In genomic region chr12:96534339-96534738, GRCh38 we compare ENCODE assay signal across 22 cellular contexts. TPM values are rescaled to one million over a fixed set of nuclear protein-coding genes. Genes with fewer than 3 reads are reported as not detected.
DNase-seq lines count a peak whose midpoint lies in the region; ATAC-seq and TF ChIP-seq lines count a peak whose summit lies in the region.
"Had no signal": no experiment of that assay in that cellular context is flagged by ENCODE, and none has a peak within 500 bp of the region (broad histone marks: within the 10 kb centered on the region; RNA-seq: fewer than 3 reads in every experiment).

No MANE protein-coding gene starts in this region.

- H3K79me2 ChIP-seq in SK-N-SH (ENCODE audit: insufficient read depth): no peaks in the 10 kb centered on the region

- ATAC-seq in SK-N-SH treated with all-trans-retinoic acid at 6 μM for 48 hours (no peak), HG02588 (IDR thresholded peaks at IDR 0.05; ENCODE audit: unreplicated experiment) (no peak), HG03108 (IDR thresholded peaks at IDR 0.05; ENCODE audit: unreplicated experiment) (no peak)
- ATAC-seq in stimulated activated memory B cell treated with anti-CD40 and anti-IgM and Interleukin-4, amounts not matched to agents 10 μg/mL and 1 μg/mL and 100 μg/mL, for 72 hours: no peak
- ATAC-seq: GM23338 had no signal

- H3K27me3 Mint-ChIP-seq in CD8-positive, alpha-beta memory T cell: peaks cover 2 to 11% of the 10 kb centered on the region in 2 donors
- H3K27me3 Mint-ChIP-seq in stimulated activated memory B cell treated with anti-CD40 and anti-IgM and Interleukin-4, amounts not matched to agents 10 μg/mL and 1 μg/mL and 100 μg/mL, for 72 hours: no peaks in the 10 kb centered on the region
- H3K27me3 Mint-ChIP-seq: CD4-positive, alpha-beta T cell had no signal

- 75% methylated on average over 4 of the region's 4 CpGs for WGBS in SK-N-SH (ENCODE audit: low lambda C conversion rate)

- H3K27ac ChIP-seq in SK-N-SH (ENCODE audit: low read depth in 2 of 2, low read length in 1 of 2): no peak overlapping the region
- H3K27ac ChIP-seq in CD8-positive, alpha-beta memory T cell (ENCODE audit: low read depth, low read length): no peak overlapping the region
- H3K27ac ChIP-seq: 22Rv1, SJSA1 had no signal

- no peak overlapping the region for H3K9ac ChIP-seq in SK-N-SH

- TF ChIP-seq CTCF in SK-N-SH (IDR thresholded peaks at IDR 0.05): no peak
- TF ChIP-seq CTCF in fibroblast of pulmonary artery (IDR thresholded peaks at IDR 0.05; ENCODE audit: low read length, missing control alignments): no peak

- H3K36me3 ChIP-seq in SK-N-SH (replicated peaks in 1 of 2; ENCODE audit: control insufficient read depth in 1 of 2, insufficient read depth in 2 of 2, low read length in 1 of 2): no peaks in the 10 kb centered on the region
- no peaks in the 10 kb centered on the region for H3K36me3 ChIP-seq in CD8-positive, alpha-beta memory T cell (ENCODE audit: insufficient read depth, low read length)
- H3K36me3 ChIP-seq: BE2C, MG63, SJSA1 had no signal

- no peaks in the 10 kb centered on the region for H3K27me3 ChIP-seq in SK-N-SH (ENCODE audit: insufficient read depth)
- H3K27me3 ChIP-seq in CD8-positive, alpha-beta memory T cell (ENCODE audit: insufficient read depth, low read length, poor library complexity, severe bottlenecking): no peaks in the 10 kb centered on the region
- H3K27me3 ChIP-seq: MG63, SJSA1 had no signal

- no peaks in the 10 kb centered on the region for H3K4me1 ChIP-seq in SK-N-SH (ENCODE audit: control insufficient read depth in 1 of 2, insufficient read depth in 2 of 2, low read depth in 1 of 2, low read length in 1 of 2)
- no peaks in the 10 kb centered on the region for H3K4me1 ChIP-seq in CD8-positive, alpha-beta memory T cell (ENCODE audit: insufficient read depth, low read length)
- H3K4me1 ChIP-seq: BE2C, SJSA1 had no signal

- H3K9me3 ChIP-seq in SK-N-SH: no peaks in the 10 kb centered on the region
- H3K9me3 ChIP-seq in CD8-positive, alpha-beta memory T cell (ENCODE audit: low read length): no peaks in the 10 kb centered on the region
- H3K9me3 ChIP-seq: BE2C, MG63, SJSA1 had no signal

- H3K9me2 ChIP-seq in SK-N-SH: no peaks in the 10 kb centered on the region

- no peak for TF ChIP-seq EP300 in SK-N-SH (IDR thresholded peaks at IDR 0.05; ENCODE audit: borderline replicate concordance in 1 of 2, low read depth in 1 of 2, low read length in 1 of 2)

- H3K4me2 ChIP-seq in SK-N-SH: no peak overlapping the region
- H3K4me2 ChIP-seq: GM23338 had no signal

- no peak overlapping the region for H3K27ac Mint-ChIP-seq in CD8-positive, alpha-beta memory T cell
- no peak overlapping the region for H3K27ac Mint-ChIP-seq in stimulated activated memory B cell treated with anti-CD40 and anti-IgM and Interleukin-4, amounts not matched to agents 10 μg/mL and 1 μg/mL and 100 μg/mL, for 72 hours
- H3K27ac Mint-ChIP-seq: CD4-positive, alpha-beta T cell; GM23338 had no signal

- H3K4me3 Mint-ChIP-seq in CD8-positive, alpha-beta memory T cell: no peak overlapping the region
- H3K4me3 Mint-ChIP-seq in stimulated activated memory B cell treated with anti-CD40 and anti-IgM and Interleukin-4, amounts not matched to agents 10 μg/mL and 1 μg/mL and 100 μg/mL, for 72 hours: no peak overlapping the region
- H3K4me3 Mint-ChIP-seq: CD4-positive, alpha-beta T cell; GM23338 had no signal

- CTCF ChIA-PET in SK-N-SH (lab: Yijun Ruan, JAX): interaction anchor here (0.5 kb wide), 1 partner anchor 642 kb away, joined by 3 read pairs; no protein-coding TSS in a partner anchor
- CTCF ChIA-PET in CD8-positive, alpha-beta memory T cell (lab: Charles Lee): no interaction called here

- H3K9me3 Mint-ChIP-seq in CD8-positive, alpha-beta memory T cell: peaks cover 0 to 3% (median 0%) of the 10 kb centered on the region in 5 donors
- no peaks in the 10 kb centered on the region for H3K9me3 Mint-ChIP-seq in stimulated activated memory B cell treated with anti-CD40 and anti-IgM and Interleukin-4, amounts not matched to agents 10 μg/mL and 1 μg/mL and 100 μg/mL, for 72 hours
- H3K9me3 Mint-ChIP-seq: CD4-positive, alpha-beta T cell; GM23338 had no signal

- 0 out of 2 replicates have a peak overlapping the region, but pooled peaks have one; percentile 41 for H2AFZ ChIP-seq in SK-N-SH (ENCODE audit: low read depth)
- H2AFZ ChIP-seq: GM23338 had no signal

- peaks cover 0 to 3% (median 0%) of the 10 kb centered on the region in 3 donors for H3K36me3 Mint-ChIP-seq in CD8-positive, alpha-beta memory T cell
- no peaks in the 10 kb centered on the region for H3K36me3 Mint-ChIP-seq in stimulated activated memory B cell treated with anti-CD40 and anti-IgM and Interleukin-4, amounts not matched to agents 10 μg/mL and 1 μg/mL and 100 μg/mL, for 72 hours

- POLR2A ChIA-PET in SK-N-SH (lab: Yijun Ruan, JAX): no interaction called here
- POLR2A ChIA-PET in CD8-positive, alpha-beta memory T cell (lab: Charles Lee): no interaction called here

- no peaks in the 10 kb centered on the region for H3F3A ChIP-seq in SK-N-SH (replicated peaks; ENCODE audit: insufficient read depth)

- TF ChIP-seq RAD21 in SK-N-SH (IDR thresholded peaks at IDR 0.05; ENCODE audit: low read length): no peak

- no peaks in the 10 kb centered on the region for H4K20me1 ChIP-seq in SK-N-SH (ENCODE audit: insufficient read depth)

- H3K4me1 Mint-ChIP-seq in CD8-positive, alpha-beta memory T cell: no peaks in the 10 kb centered on the region
- no peaks in the 10 kb centered on the region for H3K4me1 Mint-ChIP-seq in stimulated activated memory B cell treated with anti-CD40 and anti-IgM and Interleukin-4, amounts not matched to agents 10 μg/mL and 1 μg/mL and 100 μg/mL, for 72 hours
- H3K4me1 Mint-ChIP-seq: GM23338 had no signal

- H3K4me3 ChIP-seq in SK-N-SH (ENCODE audit: low read depth in 2 of 2, low read length in 1 of 2) (no peak overlapping the region), fibroblast of pulmonary artery (replicated peaks; ENCODE audit: low read depth, low read length) (no peak overlapping the region)
- no peak overlapping the region for H3K4me3 ChIP-seq in CD8-positive, alpha-beta memory T cell (ENCODE audit: low read length)
- H3K4me3 ChIP-seq: GM23338, MG63, SJSA1 had no signal

- no peak for DNase-seq in SK-N-SH
- peak; percentile 48 for DNase-seq in amniotic epithelial cell (ENCODE audit: low read depth)
- peak; percentile 51 for DNase-seq in fibroblast of pulmonary artery (ENCODE audit: low read depth)
- DNase-seq in CD8-positive, alpha-beta memory T cell: no peak
- DNase-seq: BE2C; CD4-positive, alpha-beta T cell; GF-D8; Karpas-422; MG63; NCI-H1092 treated with DMSO at 0.1 percent for 48 hours; NCI-H1694 treated with DMSO at 0.1 percent for 48 hours; NCI-H2107; NCI-H226; NCI-H526; OCI-M1 had no signal

TF ChIP-seq in SK-N-SH, 30 proteins besides CTCF, POLR2A, EP300 and RAD21:
- TF ChIP-seq POLR2AphosphoS5 (IDR thresholded peaks at IDR 0.05; ENCODE audit: low read depth, low read length): no peak
- no peak for TF ChIP-seq MEF2A (IDR thresholded peaks at IDR 0.05; ENCODE audit: borderline replicate concordance, low read depth)
- TF ChIP-seq SIN3A (IDR thresholded peaks at IDR 0.05; ENCODE audit: borderline replicate concordance, low read depth, low read length): no peak
- no peak for TF ChIP-seq SMC3 (IDR thresholded peaks at IDR 0.05; ENCODE audit: low read depth, low read length)
- no peak for TF ChIP-seq NFIC (IDR thresholded peaks at IDR 0.05; ENCODE audit: borderline replicate concordance)
- TF ChIP-seq NRF1 (IDR thresholded peaks at IDR 0.05; ENCODE audit: low read depth, low read length): no peak

TF ChIP-seq in SK-N-SH treated with all-trans-retinoic acid at 6 μM for 48 hours, 23 proteins besides CTCF, POLR2A, EP300 and RAD21:
- TF ChIP-seq ISL1 (CRISPR knock-in tag; IDR thresholded peaks at IDR 0.05): no peak
- no peak for TF ChIP-seq PATZ1 (CRISPR knock-in tag; IDR thresholded peaks at IDR 0.05; ENCODE audit: borderline replicate concordance)
- TF ChIP-seq RARB (CRISPR knock-in tag; IDR thresholded peaks at IDR 0.05): no peak
- TF ChIP-seq ZFP3 (CRISPR knock-in tag; IDR thresholded peaks at IDR 0.05): no peak
- no peak for TF ChIP-seq ZNF8 (CRISPR knock-in tag; IDR thresholded peaks at IDR 0.05)
- TF ChIP-seq ARNTL (CRISPR knock-in tag; IDR thresholded peaks at IDR 0.05; ENCODE audit: borderline replicate concordance, low read depth): no peak

RNA-seq across cellular contexts. Expression of gene CFAP54, which starts 45.0 kb away (rescaled TPM):
- 0.87 and 1.1 TPM in 2 replicates for polyA plus RNA-seq in SK-N-SH (2012; rRNA removed)
- 1.1 and 1.5 TPM in 2 replicates for polyA plus RNA-seq in SK-N-SH (2012; cell fraction: cytosol; rRNA removed)
- 1.9 and 3.1 TPM in 2 replicates for polyA plus RNA-seq in SK-N-SH (2012; cell fraction: nucleus; rRNA removed)
- total RNA-seq in CD8-positive, alpha-beta memory T cell: under 1 TPM; 0.66 to 0.88 TPM
- 0.08 TPM for polyA plus RNA-seq in CD8-positive, alpha-beta memory T cell

Comparison
In these comparisons a context has a peak if more than half of its experiments do, and no peak if none do; other contexts are left out.
1. DNase-seq: peak in amniotic epithelial cell (single experiment) and fibroblast of pulmonary artery (single experiment); none in SK-N-SH (single experiment) and CD8-positive, alpha-beta memory T cell (0 of 5).